17 cellular contexts compared by ENCODE assay signal in the genomic region with DNA sequence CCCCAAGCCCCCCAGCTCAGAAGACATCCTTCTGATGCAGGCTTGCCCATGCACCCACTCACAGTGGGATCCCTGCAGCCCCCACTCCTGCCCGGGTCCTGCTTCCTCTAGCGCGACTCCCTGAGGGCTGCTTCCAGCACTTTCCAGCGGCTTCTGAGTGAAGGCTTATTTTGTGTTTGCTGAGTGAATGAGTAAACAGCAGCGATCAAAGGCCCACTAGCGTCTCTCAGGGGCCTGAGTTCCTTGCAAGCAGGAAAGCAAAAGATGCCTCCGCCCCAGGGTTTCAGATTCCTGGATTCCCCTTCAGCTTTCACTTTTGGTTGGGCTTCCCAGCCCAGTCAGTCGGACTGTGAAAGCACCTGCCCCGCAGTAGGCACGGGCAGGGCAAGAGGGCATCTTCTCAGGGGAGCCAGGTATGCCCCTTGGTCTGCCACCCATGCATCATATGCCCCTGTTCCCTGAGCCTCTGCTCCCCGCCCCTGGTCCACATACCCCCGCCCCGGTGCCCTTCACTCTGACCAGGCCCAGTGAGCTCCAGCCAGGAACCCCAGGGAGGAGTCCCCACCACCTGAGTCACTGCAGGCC. TPM values are rescaled to one million over a fixed set of nuclear protein-coding genes. Genes with fewer than 3 reads are reported as not detected.
A peak's percentile ranks its signal among the peaks of the same experiment; 100 is the strongest.
DNase-seq lines count a peak whose midpoint lies in the region; ATAC-seq, FAIRE-seq and TF ChIP-seq lines count a peak whose summit lies in the region.
"Had no signal": no experiment of that assay in that cellular context is flagged by ENCODE, and none has a peak within 500 bp of the region (broad histone marks: within the 10 kb centered on the region; RNA-seq: fewer than 3 reads in every experiment).

No MANE protein-coding gene starts in this region.

- H3K9ac ChIP-seq in astrocyte (ENCODE audit: low read length): no peak overlapping the region

- ATAC-seq in left lobe of liver: peak; percentile 83
- no peak for ATAC-seq in stimulated activated effector memory CD8-positive, alpha-beta T cell treated with anti-CD3 and anti-CD28 coated beads, Interleukin-12 subunit alpha, Interleukin-12 subunit beta, amount 100 ng/mL, for 72 hours
- ATAC-seq in GM21447 (IDR thresholded peaks at IDR 0.05; ENCODE audit: unreplicated experiment): no peak
- ATAC-seq: CD8-positive, alpha-beta T cell had no signal

- H3K27ac ChIP-seq in astrocyte (ENCODE audit: low read depth, low read length): no peak overlapping the region
- H3K27ac ChIP-seq: ascending aorta had no signal

- TF ChIP-seq CTCF in astrocyte (IDR thresholded peaks at IDR 0.05; ENCODE audit: insufficient read depth, low read depth, low read length): no peak
- no peak for TF ChIP-seq CTCF in CD14-positive monocyte (IDR thresholded peaks at IDR 0.05)

- no peak overlapping the region for H2AFZ ChIP-seq in astrocyte (ENCODE audit: low read depth, low read length)

- H3K4me2 ChIP-seq in astrocyte (ENCODE audit: low read length): no peak overlapping the region

- intact Hi-C loops in CD14-positive monocyte (cut with micrococcal nuclease): no loop called here

- no peaks in the 10 kb centered on the region for H3K27me3 ChIP-seq in astrocyte (ENCODE audit: insufficient read depth, low read length)
- H3K27me3 ChIP-seq: ascending aorta, dorsolateral prefrontal cortex had no signal

- H3K4me3 ChIP-seq in astrocyte (ENCODE audit: insufficient read depth, low read depth, low read length): no peak overlapping the region
- H3K4me3 ChIP-seq: ascending aorta had no signal

- H3K4me3 Mint-ChIP-seq in astrocyte (ENCODE audit: unreplicated experiment) (no peak overlapping the region), CD14-positive monocyte (peak overlapping the region in 1 of 2 donors; percentile 24)
- H3K4me3 Mint-ChIP-seq in stimulated activated effector memory CD8-positive, alpha-beta T cell treated with anti-CD3 and anti-CD28 coated beads, Interleukin-12 subunit alpha, Interleukin-12 subunit beta, amount 100 ng/mL, for 72 hours: no peak overlapping the region
- H3K4me3 Mint-ChIP-seq: CD8-positive, alpha-beta T cell; nephron had no signal

- peaks cover 6% of the 10 kb centered on the region for H3K36me3 ChIP-seq in astrocyte (ENCODE audit: insufficient read depth, low read length)

- H3K27me3 Mint-ChIP-seq in astrocyte (ENCODE audit: low read depth, unreplicated experiment): no peaks in the 10 kb centered on the region
- peaks cover 2 to 6% (median 2%) of the 10 kb centered on the region in 3 donors for H3K27me3 Mint-ChIP-seq in CD14-positive monocyte (ENCODE audit: low read depth in 3 of 3)

- no peak for FAIRE-seq in astrocyte (lab: Jason Lieb, UNC)
- FAIRE-seq: islet of Langerhans had no signal

- H3K9me3 Mint-ChIP-seq in astrocyte (ENCODE audit: unreplicated experiment) (no peaks in the 10 kb centered on the region), CD14-positive monocyte (no peaks in the 10 kb centered on the region)
- H3K9me3 Mint-ChIP-seq in stimulated activated effector memory CD8-positive, alpha-beta T cell treated with anti-CD3 and anti-CD28 coated beads, Interleukin-12 subunit alpha, Interleukin-12 subunit beta, amount 100 ng/mL, for 72 hours: no peaks in the 10 kb centered on the region
- H3K9me3 Mint-ChIP-seq: CD8-positive, alpha-beta T cell; nephron had no signal

- H3K27ac Mint-ChIP-seq in astrocyte (ENCODE audit: unreplicated experiment) (peak overlapping the region; percentile 48), CD14-positive monocyte (no peak overlapping the region)
- peak overlapping the region; percentile 44 for H3K27ac Mint-ChIP-seq in stimulated activated effector memory CD8-positive, alpha-beta T cell treated with anti-CD3 and anti-CD28 coated beads, Interleukin-12 subunit alpha, Interleukin-12 subunit beta, amount 100 ng/mL, for 72 hours
- H3K27ac Mint-ChIP-seq: CD8-positive, alpha-beta T cell; nephron had no signal

- H4K20me1 ChIP-seq in astrocyte (ENCODE audit: insufficient read depth, low read length): peaks cover 26% of the 10 kb centered on the region

- peaks cover 9% of the 10 kb centered on the region for H3K79me2 ChIP-seq in astrocyte (ENCODE audit: insufficient read depth, low read length)

- peaks cover 10% of the 10 kb centered on the region for H3K4me1 ChIP-seq in astrocyte (ENCODE audit: insufficient read depth, low read length)
- H3K4me1 ChIP-seq: ascending aorta had no signal

- DNase-seq in NCI-H2029 treated with DMSO at 0.1 percent for 48 hours (lab: John Stamatoyannopoulos, UW): peak; percentile 15
- DNase-seq in NCI-H2029 (lab: John Stamatoyannopoulos, UW): no peak
- no peak for DNase-seq in astrocyte (ENCODE audit: low read depth)
- no peak for DNase-seq in left lobe of liver (ENCODE audit: low spot score)
- no peak for DNase-seq in stimulated activated effector memory CD8-positive, alpha-beta T cell treated with anti-CD3 and anti-CD28 coated beads, Interleukin-12 subunit alpha, Interleukin-12 subunit beta, amount 100 ng/mL, for 72 hours (ENCODE audit: low spot score in 2 of 2)
- DNase-seq in NOMO-1 treated with dmso at 0.1 percent for 144 hours (lab: John Stamatoyannopoulos, UW; ENCODE audit: unreplicated experiment): no peak
- no peak for DNase-seq in CD14-positive monocyte (ENCODE audit: low spot score)
- DNase-seq: activated CD4-positive, alpha-beta T cell treated with anti-CD3 and anti-CD28 coated beads, Interleukin-2, amount 50 U/mL, for 4 hours; CD8-positive, alpha-beta T cell; dorsolateral prefrontal cortex; foreskin melanocyte; Kasumi-1; NCI-H526 had no signal

- H3K4me1 Mint-ChIP-seq in astrocyte (ENCODE audit: low read depth, unreplicated experiment) (peaks cover 13% of the 10 kb centered on the region), CD14-positive monocyte (peaks cover 2% of the 10 kb centered on the region)
- peaks cover 30% of the 10 kb centered on the region for H3K4me1 Mint-ChIP-seq in stimulated activated effector memory CD8-positive, alpha-beta T cell treated with anti-CD3 and anti-CD28 coated beads, Interleukin-12 subunit alpha, Interleukin-12 subunit beta, amount 100 ng/mL, for 72 hours
- H3K4me1 Mint-ChIP-seq: nephron had no signal

- no peaks in the 10 kb centered on the region for H3K9me3 ChIP-seq in astrocyte (ENCODE audit: insufficient read depth, low read depth, low read length)
- H3K9me3 ChIP-seq: ascending aorta had no signal

- H3K36me3 Mint-ChIP-seq in astrocyte (ENCODE audit: low read depth, unreplicated experiment): peaks cover 5% of the 10 kb centered on the region
- peaks cover 31% of the 10 kb centered on the region for H3K36me3 Mint-ChIP-seq in stimulated activated effector memory CD8-positive, alpha-beta T cell treated with anti-CD3 and anti-CD28 coated beads, Interleukin-12 subunit alpha, Interleukin-12 subunit beta, amount 100 ng/mL, for 72 hours
- peaks cover 23 to 25% of the 10 kb centered on the region in 2 donors for H3K36me3 Mint-ChIP-seq in CD14-positive monocyte

RNA-seq across cellular contexts. Expression of gene FADD, which starts 9.2 kb away (rescaled TPM):
- 37.8 and 40.8 TPM in 2 replicates for total RNA-seq in astrocyte
- total RNA-seq in left lobe of liver: 9.0 TPM
- polyA plus RNA-seq in CD14-positive monocyte: 1 to 10 TPM; 7.7 to 9.5 TPM

RNA-seq across cellular contexts. Expression of gene PPFIA1, which starts 58.2 kb away (rescaled TPM):
- total RNA-seq in astrocyte (48.0 and 54.7 TPM in 2 replicates), left lobe of liver (21.9 TPM)
- polyA plus RNA-seq in CD14-positive monocyte: 10 to 100 TPM in 1 of 2 donors, 1 to 10 TPM in 1; 7.5 to 15.5 TPM

Comparison
In these comparisons a context has a peak if more than half of its experiments do, and no peak if none do; other contexts are left out.
1. H3K27ac Mint-ChIP-seq: peak in astrocyte (single experiment) and stimulated activated effector memory CD8-positive, alpha-beta T cell treated with anti-CD3 and anti-CD28 coated beads, Interleukin-12 subunit alpha, Interleukin-12 subunit beta, amount 100 ng/mL, for 72 hours (single experiment); none in CD14-positive monocyte (0 of 7).